Comparison of ENCODE assay signal across 8 cellular contexts in genomic region chr22:40637181-40638150, GRCh38. TPM values are rescaled to one million over a fixed set of nuclear protein-coding genes. Genes with fewer than 3 reads are reported as not detected.
DNase-seq lines count a peak whose midpoint lies in the region; ATAC-seq and TF ChIP-seq lines count a peak whose summit lies in the region.

No MANE protein-coding gene starts in this region.

- no peaks in the 10 kb centered on the region for H3K9me3 Mint-ChIP-seq in MCF 10A (ENCODE audit: unreplicated experiment)

- DNase-seq in T-helper 2 cell (peak in 4 of 5 experiments; percentile 22 to 68 (median 42)), MCF 10A (ENCODE audit: unreplicated experiment) (no peak)
- DNase-seq in stimulated activated CD4-positive, alpha-beta T cell treated with anti-CD3 and anti-CD28 coated beads, Interleukin-2, amount 100 ng/mL, for 48 hours = peak; percentile 53 to 61
- DNase-seq in central memory CD4-positive, alpha-beta T cell = no peak

- peak overlapping the region; percentile 89 for H3K27ac ChIP-seq in layer of hippocampus (ENCODE audit: low read depth, low read length)

- intact Hi-C loops in MCF 10A (cut with micrococcal nuclease) = loop anchor here (2.0 kb wide), 2 partner anchors 49 to 113 kb away; no protein-coding TSS in a partner anchor

- peak overlapping the region; percentile 94 for H3K27ac Mint-ChIP-seq in MCF 10A (ENCODE audit: low read depth, unreplicated experiment)

- ATAC-seq in HG03342 (IDR thresholded peaks at IDR 0.05; ENCODE audit: unreplicated experiment) = peak; percentile 12
- no peak for ATAC-seq in HG03108 (IDR thresholded peaks at IDR 0.05; ENCODE audit: unreplicated experiment)

- peaks cover 23% of the 10 kb centered on the region for H3K4me1 Mint-ChIP-seq in MCF 10A (ENCODE audit: insufficient read depth, unreplicated experiment)

- H3K4me3 Mint-ChIP-seq in MCF 10A (ENCODE audit: unreplicated experiment) = peak overlapping the region; percentile 88

- H3K4me3 ChIP-seq in GM12875 (ENCODE audit: low read depth, low read length) = peak overlapping the region; percentile 55

- TF ChIP-seq CTCF in GM12875 (IDR thresholded peaks at IDR 0.05; ENCODE audit: borderline replicate concordance, insufficient read depth, low read depth, low read length) (no peak), MCF 10A (IDR thresholded peaks at IDR 0.05; ENCODE audit: unreplicated experiment) (no peak)

- H3K27me3 Mint-ChIP-seq in MCF 10A (ENCODE audit: insufficient read depth, unreplicated experiment) = no peaks in the 10 kb centered on the region

- H3K36me3 Mint-ChIP-seq in MCF 10A (ENCODE audit: insufficient read depth, unreplicated experiment) = no peaks in the 10 kb centered on the region

- BruUV-seq in MCF 10A (replicated peaks; lab: Mats Ljungman, UMichigan) = TSS peak; percentile 80

- CTCF ChIA-PET in MCF 10A (lab: Yijun Ruan, JAX) = interaction anchor here (3.0 to 3.1 kb wide), 2 partner anchors 112 to 201 kb away, joined by 10 to 12 read pairs; no protein-coding TSS in a partner anchor

- POLR2A ChIA-PET in MCF 10A (lab: Yijun Ruan, JAX) = interaction anchor here (0.6 to 5.9 kb wide), 42 partner anchors 7 to 459 kb away, joined by 3 to 59 read pairs (median 5); no protein-coding TSS in a partner anchor

- no peaks in the 10 kb centered on the region for H3K27me3 ChIP-seq in layer of hippocampus (ENCODE audit: control insufficient read depth, insufficient read depth, low read length)

RNA-seq across cellular contexts. Expression of gene MRTFA, which starts 0.9 kb away (rescaled TPM):
- 47.2 and 52.7 TPM in 2 replicates for total RNA-seq in MCF 10A (2022)

RNA-seq across cellular contexts. Expression of gene MCHR1, which starts 41.8 kb away (rescaled TPM):
- not detected in 2 replicates for total RNA-seq in MCF 10A (2022)

Comparison
In these comparisons a context has a peak if more than half of its experiments do, and no peak if none do; other contexts are left out.
1. DNase-seq: peak in T-helper 2 cell (4 of 5) and stimulated activated CD4-positive, alpha-beta T cell treated with anti-CD3 and anti-CD28 coated beads, Interleukin-2, amount 100 ng/mL, for 48 hours (2 of 2); none in MCF 10A (single experiment) and central memory CD4-positive, alpha-beta T cell (single experiment).